8 cellular contexts compared by ENCODE assay signal in the genomic region with DNA sequence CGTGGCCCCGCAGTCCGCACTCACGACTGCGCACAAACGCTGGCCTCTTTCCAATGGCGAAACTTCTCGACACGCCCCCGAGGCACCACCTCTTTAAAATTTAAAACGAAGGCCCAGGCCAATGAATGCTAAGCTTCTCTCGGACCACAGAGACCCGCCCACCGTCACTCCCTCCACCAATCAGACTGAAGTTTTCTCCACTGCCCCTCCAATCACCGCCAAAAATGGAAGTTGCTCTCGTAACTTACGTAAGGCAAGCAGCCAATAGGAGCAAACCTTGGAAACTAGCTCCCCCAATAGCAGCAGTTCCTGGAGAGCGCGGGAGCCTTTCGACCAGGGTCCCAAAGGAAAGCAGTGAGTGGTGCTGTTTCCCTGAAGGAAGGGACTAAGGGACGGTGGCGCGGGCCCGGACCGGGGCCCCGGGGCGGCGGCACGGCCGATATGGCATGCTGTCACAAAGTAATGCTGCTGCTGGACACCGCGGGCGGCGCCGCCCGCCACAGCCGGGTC. TPM values are rescaled to one million over a fixed set of nuclear protein-coding genes. Genes with fewer than 3 reads are reported as not detected.
DNase-seq lines count a peak whose midpoint lies in the region; ATAC-seq, FAIRE-seq and TF ChIP-seq lines count a peak whose summit lies in the region.

A gene with protein sequence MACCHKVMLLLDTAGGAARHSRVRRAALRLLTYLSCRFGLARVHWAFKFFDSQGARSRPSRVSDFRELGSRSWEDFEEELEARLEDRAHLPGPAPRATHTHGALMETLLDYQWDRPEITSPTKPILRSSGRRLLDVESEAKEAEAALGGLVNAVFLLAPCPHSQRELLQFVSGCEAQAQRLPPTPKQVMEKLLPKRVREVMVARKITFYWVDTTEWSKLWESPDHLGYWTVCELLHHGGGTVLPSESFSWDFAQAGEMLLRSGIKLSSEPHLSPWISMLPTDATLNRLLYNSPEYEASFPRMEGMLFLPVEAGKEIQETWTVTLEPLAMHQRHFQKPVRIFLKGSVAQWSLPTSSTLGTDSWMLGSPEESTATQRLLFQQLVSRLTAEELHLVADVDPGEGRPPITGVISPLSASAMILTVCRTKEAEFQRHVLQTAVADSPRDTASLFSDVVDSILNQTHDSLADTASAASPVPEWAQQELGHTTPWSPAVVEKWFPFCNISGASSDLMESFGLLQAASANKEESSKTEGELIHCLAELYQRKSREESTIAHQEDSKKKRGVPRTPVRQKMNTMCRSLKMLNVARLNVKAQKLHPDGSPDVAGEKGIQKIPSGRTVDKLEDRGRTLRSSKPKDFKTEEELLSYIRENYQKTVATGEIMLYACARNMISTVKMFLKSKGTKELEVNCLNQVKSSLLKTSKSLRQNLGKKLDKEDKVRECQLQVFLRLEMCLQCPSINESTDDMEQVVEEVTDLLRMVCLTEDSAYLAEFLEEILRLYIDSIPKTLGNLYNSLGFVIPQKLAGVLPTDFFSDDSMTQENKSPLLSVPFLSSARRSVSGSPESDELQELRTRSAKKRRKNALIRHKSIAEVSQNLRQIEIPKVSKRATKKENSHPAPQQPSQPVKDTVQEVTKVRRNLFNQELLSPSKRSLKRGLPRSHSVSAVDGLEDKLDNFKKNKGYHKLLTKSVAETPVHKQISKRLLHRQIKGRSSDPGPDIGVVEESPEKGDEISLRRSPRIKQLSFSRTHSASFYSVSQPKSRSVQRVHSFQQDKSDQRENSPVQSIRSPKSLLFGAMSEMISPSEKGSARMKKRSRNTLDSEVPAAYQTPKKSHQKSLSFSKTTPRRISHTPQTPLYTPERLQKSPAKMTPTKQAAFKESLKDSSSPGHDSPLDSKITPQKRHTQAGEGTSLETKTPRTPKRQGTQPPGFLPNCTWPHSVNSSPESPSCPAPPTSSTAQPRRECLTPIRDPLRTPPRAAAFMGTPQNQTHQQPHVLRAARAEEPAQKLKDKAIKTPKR (N-terminal part only) (plus strand): TSS at position 324 of the 510 bp plus-strand sequence. CDS start 118 bp downstream, at position 442.

- WGBS in prostate gland = under 1% methylated on average over 37 of the region's 37 CpGs

- intact Hi-C loops in T-helper 1 cell treated with Interleukin-12 subunit alpha and Interleukin-12 subunit beta and Interleukin-4 antibody, amounts not matched to agents 30 ng/mL and 1 ng/mL, for 36 hours (cut with micrococcal nuclease) = loop anchor here (1.0 to 10.0 kb wide), 10 partner anchors 116 to 1108 kb away; partner anchors contain the start of genes ABHD2, AEN, CIB1 and FANCI
- intact Hi-C loops in left ventricle myocardium superior (cut with micrococcal nuclease) = no loop called here
- intact Hi-C loops in prostate gland (cut with DNase I) = no loop called here

- H3K4me3 ChIP-seq in prostate gland = peak within 1 kb of the TSS; percentile 49 to 71

- H3K36me3 ChIP-seq in prostate gland = no peaks in the 10 kb centered on the region

- peaks cover 6% of the 10 kb centered on the region for H3K4me1 ChIP-seq in prostate gland (replicated peaks)

- peak; percentile 94 for ATAC-seq in GM18498 (IDR thresholded peaks at IDR 0.05; ENCODE audit: unreplicated experiment)
- peak; percentile 94 for ATAC-seq in HG02885 (IDR thresholded peaks at IDR 0.05; ENCODE audit: poor library complexity, unreplicated experiment)
- peak; percentile 99 for ATAC-seq in left ventricle myocardium superior

- H3K27me3 ChIP-seq in prostate gland (replicated peaks; ENCODE audit: insufficient read depth) = no peaks in the 10 kb centered on the region

- peak within 1 kb of the TSS in 1 of 2 donors; percentile 14 for H3K27ac ChIP-seq in prostate gland

- H3K9me3 ChIP-seq in prostate gland = no peaks in the 10 kb centered on the region

- peak; percentile 98 for DNase-seq in NCI-H1694 (lab: John Stamatoyannopoulos, UW)
- DNase-seq in amniotic epithelial cell (ENCODE audit: low read depth) = peak; percentile 100
- peak; percentile 93 for DNase-seq in left ventricle myocardium superior
- DNase-seq in prostate gland (ENCODE audit: low spot score) = peak; percentile 98
- DNase-seq in urothelium cell line (ENCODE audit: low spot score) = peak; percentile 96

- TF ChIP-seq POLR2A in prostate gland (IDR thresholded peaks at IDR 0.05) = peak; percentile 10

- TF ChIP-seq CTCF in prostate gland (IDR thresholded peaks at IDR 0.05) = no peak

- FAIRE-seq in urothelium cell line (lab: Jason Lieb, UNC) = peak; percentile 56

RNA-seq across cellular contexts. Expression of the gene that starts here (rescaled TPM):
- total RNA-seq in T-helper 1 cell treated with Interleukin-12 subunit alpha and Interleukin-12 subunit beta and Interleukin-4 antibody, amounts not matched to agents 30 ng/mL and 1 ng/mL, for 36 hours = 14.1 and 15.4 TPM in 2 replicates
- 0.12 TPM for total RNA-seq in left ventricle myocardium superior
- total RNA-seq in prostate gland = 1 to 10 TPM in 1 of 2 donors, under 1 TPM in 1; 0.55 to 4.1 TPM

Comparison
In these comparisons a context has a peak if more than half of its experiments do, and no peak if none do; other contexts are left out.
1. Peak in DNase-seq and ATAC-seq in left ventricle myocardium superior; RNA of the gene not detected or under 1 TPM.